In genomic region chr18:46416706-46417638, GRCh38 we compare ENCODE assay signal across 1 cellular context.
TF ChIP-seq lines count a peak whose summit lies in the region.

No MANE protein-coding gene starts in this region.

TF ChIP-seq in K562, 482 proteins besides CTCF, POLR2A, EP300 and RAD21 (continued from another document):
- TF ChIP-seq, protein P1, sequence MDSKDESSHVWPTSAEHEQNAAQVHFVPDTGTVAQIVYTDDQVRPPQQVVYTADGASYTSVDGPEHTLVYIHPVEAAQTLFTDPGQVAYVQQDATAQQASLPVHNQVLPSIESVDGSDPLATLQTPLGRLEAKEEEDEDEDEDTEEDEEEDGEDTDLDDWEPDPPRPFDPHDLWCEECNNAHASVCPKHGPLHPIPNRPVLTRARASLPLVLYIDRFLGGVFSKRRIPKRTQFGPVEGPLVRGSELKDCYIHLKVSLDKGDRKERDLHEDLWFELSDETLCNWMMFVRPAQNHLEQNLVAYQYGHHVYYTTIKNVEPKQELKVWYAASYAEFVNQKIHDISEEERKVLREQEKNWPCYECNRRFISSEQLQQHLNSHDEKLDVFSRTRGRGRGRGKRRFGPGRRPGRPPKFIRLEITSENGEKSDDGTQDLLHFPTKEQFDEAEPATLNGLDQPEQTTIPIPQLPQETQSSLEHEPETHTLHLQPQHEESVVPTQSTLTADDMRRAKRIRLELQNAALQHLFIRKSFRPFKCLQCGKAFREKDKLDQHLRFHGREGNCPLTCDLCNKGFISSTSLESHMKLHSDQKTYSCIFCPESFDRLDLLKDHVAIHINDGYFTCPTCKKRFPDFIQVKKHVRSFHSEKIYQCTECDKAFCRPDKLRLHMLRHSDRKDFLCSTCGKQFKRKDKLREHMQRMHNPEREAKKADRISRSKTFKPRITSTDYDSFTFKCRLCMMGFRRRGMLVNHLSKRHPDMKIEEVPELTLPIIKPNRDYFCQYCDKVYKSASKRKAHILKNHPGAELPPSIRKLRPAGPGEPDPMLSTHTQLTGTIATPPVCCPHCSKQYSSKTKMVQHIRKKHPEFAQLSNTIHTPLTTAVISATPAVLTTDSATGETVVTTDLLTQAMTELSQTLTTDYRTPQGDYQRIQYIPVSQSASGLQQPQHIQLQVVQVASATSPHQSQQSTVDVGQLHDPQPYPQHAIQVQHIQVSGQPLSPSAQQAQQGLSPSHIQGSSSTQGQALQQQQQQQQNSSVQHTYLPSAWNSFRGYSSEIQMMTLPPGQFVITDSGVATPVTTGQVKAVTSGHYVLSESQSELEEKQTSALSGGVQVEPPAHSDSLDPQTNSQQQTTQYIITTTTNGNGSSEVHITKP (IDR thresholded peaks at IDR 0.05; ENCODE audit: partially characterized antibody): peak; percentile 95
- TF ChIP-seq YBX1 (IDR thresholded peaks at IDR 0.05): no peak
- TF ChIP-seq SUPT5H (IDR thresholded peaks at IDR 0.05): no peak
- TF ChIP-seq CTBP1 (IDR thresholded peaks at IDR 0.05; ENCODE audit: borderline replicate concordance): no peak
- no peak for TF ChIP-seq ZKSCAN8 (CRISPR knock-in tag; IDR thresholded peaks at IDR 0.05)
- peak; percentile 94 for TF ChIP-seq RAD51 (IDR thresholded peaks at IDR 0.05; ENCODE audit: borderline replicate concordance, low read depth)
- TF ChIP-seq RBM25 (IDR thresholded peaks at IDR 0.05; ENCODE audit: low read depth, low read length, severe bottlenecking): peak; percentile 79
- TF ChIP-seq NRF1 (conservative IDR thresholded peaks at IDR 0.05 in 1 of 2, IDR thresholded peaks at IDR 0.05 in 1 of 2): peak; percentile 17 to 25; a peak in 1 of 4 replicates
- TF ChIP-seq, protein P2, sequence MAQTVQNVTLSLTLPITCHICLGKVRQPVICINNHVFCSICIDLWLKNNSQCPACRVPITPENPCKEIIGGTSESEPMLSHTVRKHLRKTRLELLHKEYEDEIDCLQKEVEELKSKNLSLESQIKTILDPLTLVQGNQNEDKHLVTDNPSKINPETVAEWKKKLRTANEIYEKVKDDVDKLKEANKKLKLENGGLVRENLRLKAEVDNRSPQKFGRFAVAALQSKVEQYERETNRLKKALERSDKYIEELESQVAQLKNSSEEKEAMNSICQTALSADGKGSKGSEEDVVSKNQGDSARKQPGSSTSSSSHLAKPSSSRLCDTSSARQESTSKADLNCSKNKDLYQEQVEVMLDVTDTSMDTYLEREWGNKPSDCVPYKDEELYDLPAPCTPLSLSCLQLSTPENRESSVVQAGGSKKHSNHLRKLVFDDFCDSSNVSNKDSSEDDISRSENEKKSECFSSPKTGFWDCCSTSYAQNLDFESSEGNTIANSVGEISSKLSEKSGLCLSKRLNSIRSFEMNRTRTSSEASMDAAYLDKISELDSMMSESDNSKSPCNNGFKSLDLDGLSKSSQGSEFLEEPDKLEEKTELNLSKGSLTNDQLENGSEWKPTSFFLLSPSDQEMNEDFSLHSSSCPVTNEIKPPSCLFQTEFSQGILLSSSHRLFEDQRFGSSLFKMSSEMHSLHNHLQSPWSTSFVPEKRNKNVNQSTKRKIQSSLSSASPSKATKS (CRISPR knock-in tag; IDR thresholded peaks at IDR 0.05): no peak
- TF ChIP-seq ZBTB9 (CRISPR knock-in tag; IDR thresholded peaks at IDR 0.05): peak; percentile 22; the same call in 1 of the 2 replicates
- no peak for TF ChIP-seq GABPB1 (CRISPR knock-in tag; IDR thresholded peaks at IDR 0.05)
- peak; percentile 22; the same call in 1 of the 2 replicates for TF ChIP-seq GABPA (tag; conservative IDR thresholded peaks at IDR 0.05; ENCODE audit: low read depth)
- TF ChIP-seq USF2 (CRISPR knock-in tag; IDR thresholded peaks at IDR 0.05): peak; percentile 98
- TF ChIP-seq MYC (IDR thresholded peaks at IDR 0.05; ENCODE audit: low read depth, low read length): no peak
- TF ChIP-seq MYC (CRISPR knock-in tag; IDR thresholded peaks at IDR 0.05; ENCODE audit: borderline replicate concordance, low read depth): no peak
TF ChIP-seq in K562: peak in this region for 27.
